24 cellular contexts compared by ENCODE assay signal in genomic region chr16:35425270-35425669, GRCh38.
"Had no signal": no experiment of that assay in that cellular context is flagged by ENCODE, and none has a peak within 500 bp of the region (broad histone marks: within the 10 kb centered on the region; RNA-seq: fewer than 3 reads in every experiment).

No MANE protein-coding gene starts in this region.

- H3K36me3 ChIP-seq: brain microvascular endothelial cell, cardiac muscle cell, Peyer's patch, SJSA1 had no signal

- H3K9me3 ChIP-seq: Peyer's patch had no signal

- DNase-seq: activated B cell treated with CpG ODN at 0.5 μM for 24 hours; activated CD4-positive, alpha-beta T cell treated with anti-CD3 and anti-CD28 coated beads for 1 hour; activated CD4-positive, alpha-beta T cell treated with anti-CD3 and anti-CD28 coated beads, Interleukin-2, amount 10 ng/mL, durations not matched to agents 24 days and 14 days; activated CD4-positive, alpha-beta T cell treated with anti-CD3 and anti-CD28 coated beads, Interleukin-2, amount 50 U/mL, for 48 hours; activated CD8-positive, alpha-beta memory T cell treated with anti-CD3 and anti-CD28 coated beads for 24 hours; activated gamma-delta T cell; activated naive CD4-positive, alpha-beta T cell treated with anti-CD3 and anti-CD28 coated beads, Interleukin-2, amount 10 ng/mL, durations not matched to agents 7 days and 5 days; activated naive CD8-positive, alpha-beta T cell treated with anti-CD3 and anti-CD28 coated beads for 36 hours; activated T-cell treated with anti-CD3 and anti-CD28 coated beads, Interleukin-2, amount 50 U/mL, for 4 hours; brain microvascular endothelial cell; Kasumi-1; KBM-7; NCI-H1105 treated with DMSO at 0.1 percent for 48 hours; NCI-H1436 treated with DMSO at 0.1 percent for 48 hours; NCI-H1930; NCI-H2107; NCI-H446 treated with DMSO at 0.1 percent for 48 hours; NCI-H524 treated with DMSO at 0.1 percent for 48 hours; Peyer's patch; SHP77; T-helper 17 cell; T-helper 9 cell had no signal

- H3K27ac ChIP-seq: brain microvascular endothelial cell, cardiac muscle cell, Peyer's patch, SJSA1 had no signal

- H3K27me3 ChIP-seq: brain microvascular endothelial cell, cardiac muscle cell, Peyer's patch, SJSA1 had no signal

- H3K4me1 ChIP-seq: Peyer's patch, SJSA1 had no signal

- ATAC-seq: activated T-cell treated with anti-CD3 and anti-CD28 coated beads, Interleukin-2, amount 50 U/mL, for 4 hours; T-helper 17 cell had no signal

- H3K4me3 ChIP-seq: cardiac muscle cell, Peyer's patch, SJSA1 had no signal
